ENCODE assay signal across 18 cellular contexts in genomic region chr18:74266161-74266560, GRCh38. TPM values are rescaled to one million over a fixed set of nuclear protein-coding genes. Genes with fewer than 3 reads are reported as not detected.
DNase-seq lines count a peak whose midpoint lies in the region; ATAC-seq and TF ChIP-seq lines count a peak whose summit lies in the region.
"Had no signal": no experiment of that assay in that cellular context is flagged by ENCODE, and none has a peak within 500 bp of the region (broad histone marks: within the 10 kb centered on the region; RNA-seq: fewer than 3 reads in every experiment).

No MANE protein-coding gene starts in this region.

- H3K4me1 Mint-ChIP-seq in stimulated activated effector memory CD8-positive, alpha-beta T cell treated with anti-CD3 and anti-CD28 coated beads, Interleukin-12 subunit alpha, Interleukin-12 subunit beta, amount 100 ng/mL, for 72 hours = peaks cover 31% of the 10 kb centered on the region
- peaks cover 5% of the 10 kb centered on the region for H3K4me1 Mint-ChIP-seq in activated CD8-positive, alpha-beta T cell treated with anti-CD3 and anti-CD28 coated beads for 36 hours (ENCODE audit: low read depth)

- POLR2A ChIA-PET in activated CD8-positive, alpha-beta T cell treated with anti-CD3 and anti-CD28 coated beads for 36 hours (lab: Charles Lee) = no interaction called here

- no peak for TF ChIP-seq CTCF in activated CD8-positive, alpha-beta T cell treated with anti-CD3 and anti-CD28 coated beads for 36 hours (IDR thresholded peaks at IDR 0.05)

- DNase-seq in HK-2 (ENCODE audit: unreplicated experiment) = peak; percentile 29
- DNase-seq in astrocyte of the hippocampus (ENCODE audit: low read depth, low spot score) = peak; percentile 51
- peak; percentile 85 for DNase-seq in iris pigment epithelial cell (ENCODE audit: low read depth)
- no peak for DNase-seq in stimulated activated effector memory CD8-positive, alpha-beta T cell treated with anti-CD3 and anti-CD28 coated beads, Interleukin-12 subunit alpha, Interleukin-12 subunit beta, amount 100 ng/mL, for 72 hours (ENCODE audit: low spot score in 2 of 2)
- DNase-seq in activated CD8-positive, alpha-beta T cell treated with anti-CD3 and anti-CD28 coated beads for 36 hours = no peak
- no peak for DNase-seq in SIG-M5 treated with dmso at 0.1 percent for 504 hours (lab: John Stamatoyannopoulos, UW; ENCODE audit: unreplicated experiment)
- no peak for DNase-seq in CD1c-positive myeloid dendritic cell (ENCODE audit: extremely low spot score)
- DNase-seq: activated CD4-positive, CD25-positive, alpha-beta regulatory T cell treated with anti-CD3 and anti-CD28 coated beads, Interleukin-2, amount 50 U/mL, for 72 hours; Caco-2; dermis blood vessel endothelial cell; erythroblast; gastrocnemius medialis; left ventricle myocardium superior; NCI-H1694; T1000 had no signal

- ATAC-seq in stimulated activated effector memory CD8-positive, alpha-beta T cell treated with anti-CD3 and anti-CD28 coated beads, Interleukin-12 subunit alpha, Interleukin-12 subunit beta, amount 100 ng/mL, for 72 hours = peak; percentile 70
- ATAC-seq in activated CD8-positive, alpha-beta T cell treated with anti-CD3 and anti-CD28 coated beads for 36 hours = no peak
- ATAC-seq: gastrocnemius medialis, left ventricle myocardium superior had no signal

- no peaks in the 10 kb centered on the region for H3K9me3 Mint-ChIP-seq in stimulated activated effector memory CD8-positive, alpha-beta T cell treated with anti-CD3 and anti-CD28 coated beads, Interleukin-12 subunit alpha, Interleukin-12 subunit beta, amount 100 ng/mL, for 72 hours
- H3K9me3 Mint-ChIP-seq in activated CD8-positive, alpha-beta T cell treated with anti-CD3 and anti-CD28 coated beads for 36 hours = no peaks in the 10 kb centered on the region
- H3K9me3 Mint-ChIP-seq: activated naive CD4-positive, alpha-beta T cell treated with anti-CD3 and anti-CD28 coated beads, Interleukin-2, amount 50 U/mL, for 72 hours; activated T-helper 1 cell treated with anti-CD3 and anti-CD28 coated beads, Interleukin-12 subunit alpha, Interleukin-12 subunit beta, Interleukin-2, Interleukin-4 antibody, amounts not matched to agents 30 ng/mL and 10 ng/mL and 1 ng/mL, durations not matched to agents 14 hours and 24 hours and 36 hours had no signal

- H3K36me3 Mint-ChIP-seq in stimulated activated effector memory CD8-positive, alpha-beta T cell treated with anti-CD3 and anti-CD28 coated beads, Interleukin-12 subunit alpha, Interleukin-12 subunit beta, amount 100 ng/mL, for 72 hours = peaks cover 20% of the 10 kb centered on the region
- peaks cover 7% of the 10 kb centered on the region for H3K36me3 Mint-ChIP-seq in activated CD8-positive, alpha-beta T cell treated with anti-CD3 and anti-CD28 coated beads for 36 hours (ENCODE audit: low read depth)
- H3K36me3 Mint-ChIP-seq: activated naive CD4-positive, alpha-beta T cell treated with anti-CD3 and anti-CD28 coated beads, Interleukin-2, amount 50 U/mL, for 72 hours had no signal

- intact Hi-C loops in activated CD8-positive, alpha-beta T cell treated with anti-CD3 and anti-CD28 coated beads for 36 hours (cut with micrococcal nuclease) = no loop called here

- H3K27me3 Mint-ChIP-seq in activated CD8-positive, alpha-beta T cell treated with anti-CD3 and anti-CD28 coated beads for 36 hours = no peaks in the 10 kb centered on the region

- H3K4me3 Mint-ChIP-seq in stimulated activated effector memory CD8-positive, alpha-beta T cell treated with anti-CD3 and anti-CD28 coated beads, Interleukin-12 subunit alpha, Interleukin-12 subunit beta, amount 100 ng/mL, for 72 hours = no peak overlapping the region
- no peak overlapping the region for H3K4me3 Mint-ChIP-seq in activated CD8-positive, alpha-beta T cell treated with anti-CD3 and anti-CD28 coated beads for 36 hours
- H3K4me3 Mint-ChIP-seq: activated T-helper 1 cell treated with anti-CD3 and anti-CD28 coated beads, Interleukin-12 subunit alpha, Interleukin-12 subunit beta, Interleukin-2, Interleukin-4 antibody, amounts not matched to agents 30 ng/mL and 10 ng/mL and 1 ng/mL, durations not matched to agents 14 hours and 24 hours and 36 hours had no signal

- CTCF ChIA-PET in activated CD8-positive, alpha-beta T cell treated with anti-CD3 and anti-CD28 coated beads for 36 hours (lab: Charles Lee) = no interaction called here

- no peak overlapping the region for H3K27ac Mint-ChIP-seq in stimulated activated effector memory CD8-positive, alpha-beta T cell treated with anti-CD3 and anti-CD28 coated beads, Interleukin-12 subunit alpha, Interleukin-12 subunit beta, amount 100 ng/mL, for 72 hours
- H3K27ac Mint-ChIP-seq in activated CD8-positive, alpha-beta T cell treated with anti-CD3 and anti-CD28 coated beads for 36 hours = no peak overlapping the region
- H3K27ac Mint-ChIP-seq: activated naive CD4-positive, alpha-beta T cell treated with anti-CD3 and anti-CD28 coated beads, Interleukin-2, amount 50 U/mL, for 72 hours; activated T-helper 1 cell treated with anti-CD3 and anti-CD28 coated beads, Interleukin-12 subunit alpha, Interleukin-12 subunit beta, Interleukin-2, Interleukin-4 antibody, amounts not matched to agents 30 ng/mL and 10 ng/mL and 1 ng/mL, durations not matched to agents 14 hours and 24 hours and 36 hours had no signal

RNA-seq across cellular contexts. Expression of gene CYB5A, which starts 25.6 kb away (rescaled TPM):
- 10 to 100 TPM; 60.2 to 62.4 TPM for total RNA-seq in activated CD8-positive, alpha-beta T cell treated with anti-CD3 and anti-CD28 coated beads for 36 hours

RNA-seq across cellular contexts. Expression of gene C18orf63, which starts 49.5 kb away (rescaled TPM):
- not detected for total RNA-seq in activated CD8-positive, alpha-beta T cell treated with anti-CD3 and anti-CD28 coated beads for 36 hours
- total RNA-seq: activated naive CD4-positive, alpha-beta T cell treated with anti-CD3 and anti-CD28 coated beads, Interleukin-2, amount 50 U/mL, for 72 hours; activated T-helper 1 cell treated with anti-CD3 and anti-CD28 coated beads, Interleukin-12 subunit alpha, Interleukin-12 subunit beta, Interleukin-2, Interleukin-4 antibody, amounts not matched to agents 30 ng/mL and 10 ng/mL and 1 ng/mL, durations not matched to agents 14 hours and 24 hours and 36 hours; Caco-2; dermis blood vessel endothelial cell; gastrocnemius medialis; left ventricle myocardium superior; thoracic aorta had no signal

Comparison
In these comparisons a context has a peak if more than half of its experiments do, and no peak if none do; other contexts are left out.
1. DNase-seq: peak in HK-2 (single experiment), astrocyte of the hippocampus (single experiment) and iris pigment epithelial cell (single experiment); none in stimulated activated effector memory CD8-positive, alpha-beta T cell treated with anti-CD3 and anti-CD28 coated beads, Interleukin-12 subunit alpha, Interleukin-12 subunit beta, amount 100 ng/mL, for 72 hours (0 of 2), activated CD8-positive, alpha-beta T cell treated with anti-CD3 and anti-CD28 coated beads for 36 hours (single experiment), SIG-M5 treated with dmso at 0.1 percent for 504 hours (single experiment) and CD1c-positive myeloid dendritic cell (single experiment).